7 cellular contexts compared by ENCODE assay signal in the genomic region with DNA sequence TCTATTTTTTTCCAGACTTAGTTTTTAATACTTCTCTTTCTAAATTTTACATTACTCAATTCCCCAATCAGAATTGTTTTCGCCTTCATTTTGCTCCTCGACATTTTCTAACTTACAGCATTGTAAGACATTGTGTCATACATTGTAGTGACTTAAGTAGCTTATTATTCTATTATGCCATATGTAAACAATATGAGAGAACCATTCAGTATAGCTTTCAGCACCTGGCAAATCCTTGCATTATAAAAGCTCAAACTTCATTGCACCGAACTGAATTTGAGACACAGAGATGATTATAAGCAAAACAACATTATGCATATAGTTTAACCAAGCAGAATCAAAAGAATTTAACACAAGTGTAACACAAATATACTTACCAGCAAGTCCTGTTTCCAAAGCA.
"Had no signal": no experiment of that assay in that cellular context is flagged by ENCODE, and none has a peak within 500 bp of the region (broad histone marks: within the 10 kb centered on the region; RNA-seq: fewer than 3 reads in every experiment).

No MANE protein-coding gene starts in this region.

- H3K27ac ChIP-seq: GM23248 had no signal

- H2AFZ ChIP-seq: GM23248 had no signal

- H3K4me3 ChIP-seq: GM23248, K562 had no signal

- FAIRE-seq: K562 had no signal

- DNase-seq: GM23248, GOT3, H7, HCEC 1CT, IMR-90, KG1 had no signal
